8 cellular contexts compared by ENCODE assay signal in the genomic region with DNA sequence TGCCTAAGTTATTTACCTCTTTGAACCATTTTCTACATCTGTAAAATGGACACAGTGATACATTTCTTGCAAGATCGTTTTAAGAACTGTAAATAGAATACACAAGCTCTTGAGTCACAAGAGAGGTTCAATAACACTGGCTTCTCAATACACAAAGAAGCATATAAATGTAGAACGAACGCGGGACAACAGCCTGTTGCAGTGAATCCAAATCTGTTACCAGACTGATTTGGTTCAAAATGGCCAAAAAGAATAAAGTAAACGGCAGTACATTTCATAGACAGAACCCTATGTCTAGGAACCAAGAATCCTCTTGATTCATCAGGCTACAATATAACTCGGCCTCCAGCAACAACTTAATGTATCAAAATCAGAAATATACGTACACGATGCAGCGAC. TPM values are rescaled to one million over a fixed set of nuclear protein-coding genes. Genes with fewer than 3 reads are reported as not detected.
DNase-seq lines count a peak whose midpoint lies in the region; ATAC-seq and TF ChIP-seq lines count a peak whose summit lies in the region.

No MANE protein-coding gene starts in this region.

- TF ChIP-seq CTCF in H9 (conservative IDR thresholded peaks at IDR 0.05) (no peak), activated B cell treated with CpG ODN at 0.5 μM for 24 hours (IDR thresholded peaks at IDR 0.05) (no peak), suprapubic skin (IDR thresholded peaks at IDR 0.05) (no peak)

- no peak for DNase-seq in CD4-positive, CD25-positive, alpha-beta regulatory T cell
- DNase-seq in H9 (no peak), activated B cell treated with CpG ODN at 0.5 μM for 24 hours (no peak), suprapubic skin (ENCODE audit: low spot score in 2 of 2) (no peak), RPMI8226 (no peak)
- no peak for DNase-seq in activated CD4-positive, alpha-beta T cell treated with anti-CD3 and anti-CD28 coated beads, Interleukin-2, amount 50 U/mL, for 1 hour

- H3K4me1 Mint-ChIP-seq in CD4-positive, CD25-positive, alpha-beta regulatory T cell = peaks cover 34 to 58% (median 38%) of the 10 kb centered on the region in 4 donors
- H3K4me1 Mint-ChIP-seq in H9 (peaks cover 18% of the 10 kb centered on the region in 2 experiments), activated B cell treated with CpG ODN at 0.5 μM for 24 hours (peaks cover 46% of the 10 kb centered on the region)

- POLR2A ChIA-PET in activated B cell treated with CpG ODN at 0.5 μM for 24 hours (lab: Charles Lee) = interaction anchor here (0.7 to 1.4 kb wide), 2 partner anchors 63 to 96 kb away, joined by 3 to 13 read pairs; no protein-coding TSS in a partner anchor

- H3K4me1 ChIP-seq in CD4-positive, CD25-positive, alpha-beta regulatory T cell (ENCODE audit: control insufficient read depth, insufficient read depth, low read length, poor library complexity, severe bottlenecking) = peaks cover 31% of the 10 kb centered on the region
- H3K4me1 ChIP-seq in H9 (ENCODE audit: insufficient read depth, low read length) = no peaks in the 10 kb centered on the region
- H3K4me1 ChIP-seq in iPS-20b (ENCODE audit: insufficient read depth, low read length) = 0 out of 2 replicates have a peak, but pooled peaks cover 7% of the 10 kb centered on the region
- peaks cover 31% of the 10 kb centered on the region for H3K4me1 ChIP-seq in suprapubic skin

- peak overlapping the region; percentile 91 to 97 (median 96) for H3K4me3 Mint-ChIP-seq in CD4-positive, CD25-positive, alpha-beta regulatory T cell
- H3K4me3 Mint-ChIP-seq in H9 (peak overlapping the region; percentile 95 to 99), activated B cell treated with CpG ODN at 0.5 μM for 24 hours (peak overlapping the region; percentile 99)

- H3K79me2 ChIP-seq in H9 (ENCODE audit: insufficient read depth, low read length) = peaks cover 49% of the 10 kb centered on the region

- peak overlapping the region; percentile 97 for H3K27ac Mint-ChIP-seq in CD4-positive, CD25-positive, alpha-beta regulatory T cell
- H3K27ac Mint-ChIP-seq in H9 (peak overlapping the region in 2 of 3 experiments; percentile 99; a peak in 5 of 7 replicates), activated B cell treated with CpG ODN at 0.5 μM for 24 hours (peak overlapping the region; percentile 95)

- H4K91ac ChIP-seq in H9 (ENCODE audit: insufficient read length, low read depth, low read length) = no peak overlapping the region

- peak overlapping the region; percentile 99; the same call in 1 of the 2 replicates for H3K14ac ChIP-seq in H9 (ENCODE audit: insufficient read depth, low read length)

- ATAC-seq in CD4-positive, CD25-positive, alpha-beta regulatory T cell (ENCODE audit: low read depth in 2 of 2) = peak in 1 of 2 donors; percentile 13
- no peak for ATAC-seq in activated B cell treated with CpG ODN at 0.5 μM for 24 hours (ENCODE audit: low read depth)
- no peak for ATAC-seq in GM19324 (IDR thresholded peaks at IDR 0.05; ENCODE audit: low FRiP score, unreplicated experiment)

- no peaks in the 10 kb centered on the region for H3K9me3 ChIP-seq in CD4-positive, CD25-positive, alpha-beta regulatory T cell (ENCODE audit: control insufficient read depth in 2 of 2, low read length in 2 of 2)
- H3K9me3 ChIP-seq in H9 (ENCODE audit: control insufficient read depth, low read depth, low read length) = no peaks in the 10 kb centered on the region
- no peaks in the 10 kb centered on the region for H3K9me3 ChIP-seq in iPS-20b (ENCODE audit: insufficient read depth, low read depth, low read length)
- no peaks in the 10 kb centered on the region for H3K9me3 ChIP-seq in suprapubic skin

- H3K36me3 Mint-ChIP-seq in CD4-positive, CD25-positive, alpha-beta regulatory T cell = no peaks in the 10 kb centered on the region
- H3K36me3 Mint-ChIP-seq in H9 (ENCODE audit: insufficient read depth in 1 of 3, low read depth in 3 of 3) (peaks cover 2 to 10% (median 8%) of the 10 kb centered on the region in 3 experiments; a peak in 6 of 7 replicates), activated B cell treated with CpG ODN at 0.5 μM for 24 hours (ENCODE audit: low read depth) (peaks cover 30% of the 10 kb centered on the region)

- H3K23ac ChIP-seq in H9 (ENCODE audit: insufficient read length, low read depth, low read length) = no peak overlapping the region

- no CpG with 5 or more reads among the region's 9 CpGs for WGBS in H9 (ENCODE audit: extremely low coverage, insufficient read length, low lambda C conversion rate)
- 0% methylated on average over 9 of the region's 9 CpGs for WGBS in suprapubic skin

- peak overlapping the region; percentile 95 for H3K4me3 ChIP-seq in CD4-positive, CD25-positive, alpha-beta regulatory T cell (ENCODE audit: low read depth, low read length)
- H3K4me3 ChIP-seq in iPS-20b (ENCODE audit: low read length) (peak overlapping the region; percentile 99), suprapubic skin (peak overlapping the region; percentile 83)

- H3K79me1 ChIP-seq in H9 (ENCODE audit: insufficient read depth, low read depth, low read length, poor library complexity, severe bottlenecking) = no peaks in the 10 kb centered on the region

- intact Hi-C loops in activated B cell treated with CpG ODN at 0.5 μM for 24 hours (cut with micrococcal nuclease) = loop anchor here (2.0 to 10.0 kb wide), 5 partner anchors 686 to 1706 kb away; a partner anchor contains a TSS

- H2AK5ac ChIP-seq in H9 (ENCODE audit: insufficient read length, low read length) = no peak overlapping the region

- H2BK20ac ChIP-seq in H9 (ENCODE audit: low read depth, low read length, poor library complexity, severe bottlenecking) = no peak overlapping the region

- no peak for TF ChIP-seq POLR2A in suprapubic skin (IDR thresholded peaks at IDR 0.05)

- peak overlapping the region; percentile 64 for H3K27ac ChIP-seq in CD4-positive, CD25-positive, alpha-beta regulatory T cell (ENCODE audit: insufficient read depth, low read length, poor library complexity, severe bottlenecking)
- H3K27ac ChIP-seq in H9 (ENCODE audit: insufficient read length, low read depth, low read length) (no peak overlapping the region), iPS-20b (ENCODE audit: low read length) (peak overlapping the region; percentile 94), suprapubic skin (peak overlapping the region; percentile 90)

- no peak overlapping the region for H2BK15ac ChIP-seq in H9 (ENCODE audit: low read depth, low read length)

- H4K20me1 ChIP-seq in H9 (ENCODE audit: control insufficient read depth, insufficient read depth, insufficient read length) = no peaks in the 10 kb centered on the region

- H2BK120ac ChIP-seq in H9 (ENCODE audit: low read depth, low read length, poor library complexity, severe bottlenecking) = no peak overlapping the region

- H4K8ac ChIP-seq in H9 (replicated peaks; ENCODE audit: insufficient read length, low read depth, low read length) = peak overlapping the region; percentile 89

- peak overlapping the region; percentile 83 for H3K56ac ChIP-seq in H9 (ENCODE audit: insufficient read length, low read depth, low read length)

- H2AFZ ChIP-seq in H9 (ENCODE audit: low read length) = no peak overlapping the region

- peak overlapping the region; percentile 74 for H3K4me2 ChIP-seq in H9 (ENCODE audit: insufficient read depth, insufficient read length, low read length)

- no peak for TF ChIP-seq EP300 in suprapubic skin (IDR thresholded peaks at IDR 0.05)

- peaks cover 1% of the 10 kb centered on the region for H3K27me3 Mint-ChIP-seq in CD4-positive, CD25-positive, alpha-beta regulatory T cell
- peaks cover 2% of the 10 kb centered on the region for H3K27me3 Mint-ChIP-seq in H9 (ENCODE audit: low read depth)
- H3K27me3 Mint-ChIP-seq in activated B cell treated with CpG ODN at 0.5 μM for 24 hours = no peaks in the 10 kb centered on the region

- H3K23me2 ChIP-seq in H9 (ENCODE audit: insufficient read length, low read depth, low read length, poor library complexity, severe bottlenecking) = no peaks in the 10 kb centered on the region

- H3K9me3 Mint-ChIP-seq in CD4-positive, CD25-positive, alpha-beta regulatory T cell = no peaks in the 10 kb centered on the region
- H3K9me3 Mint-ChIP-seq in H9 (no peaks in the 10 kb centered on the region; a peak in 1 of 5 replicates), activated B cell treated with CpG ODN at 0.5 μM for 24 hours (no peaks in the 10 kb centered on the region)

- H3K36me3 ChIP-seq in CD4-positive, CD25-positive, alpha-beta regulatory T cell (ENCODE audit: control insufficient read depth, insufficient read depth, low read length) = no peaks in the 10 kb centered on the region
- H3K36me3 ChIP-seq in iPS-20b (ENCODE audit: insufficient read depth, low read depth, low read length) = peaks cover 9% of the 10 kb centered on the region; the same call in 1 of the 2 replicates
- H3K36me3 ChIP-seq in suprapubic skin = no peaks in the 10 kb centered on the region

- H3K4ac ChIP-seq in H9 (ENCODE audit: low read depth, low read length) = no peak overlapping the region; the same call in 1 of the 2 replicates

- H3T11ph ChIP-seq in H9 (ENCODE audit: low read length) = no peak overlapping the region

- peak overlapping the region; percentile 97 for H4K5ac ChIP-seq in H9 (ENCODE audit: insufficient read length, low read depth, low read length)

- H2BK12ac ChIP-seq in H9 (ENCODE audit: insufficient read length, low read depth, low read length) = no peak overlapping the region

- no peaks in the 10 kb centered on the region for H3K27me3 ChIP-seq in CD4-positive, CD25-positive, alpha-beta regulatory T cell (ENCODE audit: control insufficient read depth, insufficient read depth, low read length)
- H3K27me3 ChIP-seq in H9 (ENCODE audit: insufficient read depth, low read length) (no peaks in the 10 kb centered on the region), iPS-20b (ENCODE audit: insufficient read depth, low read length) (no peaks in the 10 kb centered on the region), suprapubic skin (no peaks in the 10 kb centered on the region)

- peak overlapping the region; percentile 95 for H3K18ac ChIP-seq in H9 (ENCODE audit: insufficient read length, low read depth, low read length)

- H2BK5ac ChIP-seq in H9 (ENCODE audit: insufficient read length, low read length) = no peak overlapping the region

- H3K9ac ChIP-seq in H9 (ENCODE audit: extremely low read depth, insufficient read length, low read length) (peak overlapping the region; percentile 95), iPS-20b (ENCODE audit: low read depth, low read length) (peak overlapping the region; percentile 100)

- CTCF ChIA-PET in activated B cell treated with CpG ODN at 0.5 μM for 24 hours (lab: Charles Lee) = interaction anchor here (1.3 to 3.8 kb wide), 3 partner anchors 10 to 243 kb away, joined by 3 to 21 read pairs (median 4); no protein-coding TSS in a partner anchor

RNA-seq across cellular contexts. Expression of a gene that starts 0.7 kb away (rescaled TPM):
- 27.5 TPM for total RNA-seq in CD4-positive, CD25-positive, alpha-beta regulatory T cell
- 1 to 10 TPM; 5.9 to 8.6 (median 6.5) TPM for polyA plus RNA-seq in CD4-positive, CD25-positive, alpha-beta regulatory T cell
- total RNA-seq in H9 (2021) (43.9 and 44.0 TPM in 2 replicates), activated B cell treated with CpG ODN at 0.5 μM for 24 hours (35.8 and 42.4 TPM in 2 replicates), suprapubic skin (10 to 100 TPM; 17.7 to 25.7 (median 18.2) TPM)
